In the genomic region with DNA sequence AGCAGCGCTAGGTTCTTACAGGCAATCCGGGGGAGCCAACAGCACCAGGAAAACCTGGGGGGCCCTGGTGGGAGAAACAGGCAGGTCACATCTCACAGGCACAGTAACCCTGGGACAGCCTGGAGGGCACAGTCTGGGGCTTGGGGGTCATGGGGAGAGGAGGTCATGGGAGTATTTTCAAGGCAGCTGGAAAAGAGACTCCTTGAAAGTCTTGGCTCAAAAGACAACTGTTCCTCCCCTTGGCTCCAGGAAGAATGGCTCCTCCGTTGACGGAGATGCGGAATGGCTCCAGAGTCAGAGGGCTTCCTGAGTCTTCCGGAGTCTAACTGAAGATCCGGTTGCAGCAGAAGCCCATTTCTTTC, we compare ENCODE assay signal across 1 cellular context.
TF ChIP-seq lines count a peak whose summit lies in the region.

No MANE protein-coding gene starts in this region.

TF ChIP-seq in HepG2, 621 proteins besides CTCF, POLR2A, EP300 and RAD21:
- TF ChIP-seq, protein P1, sequence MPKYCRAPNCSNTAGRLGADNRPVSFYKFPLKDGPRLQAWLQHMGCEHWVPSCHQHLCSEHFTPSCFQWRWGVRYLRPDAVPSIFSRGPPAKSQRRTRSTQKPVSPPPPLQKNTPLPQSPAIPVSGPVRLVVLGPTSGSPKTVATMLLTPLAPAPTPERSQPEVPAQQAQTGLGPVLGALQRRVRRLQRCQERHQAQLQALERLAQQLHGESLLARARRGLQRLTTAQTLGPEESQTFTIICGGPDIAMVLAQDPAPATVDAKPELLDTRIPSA (CRISPR knock-in tag; IDR thresholded peaks at IDR 0.05; ENCODE audit: borderline replicate concordance) = no peak
- TF ChIP-seq CREB1 (IDR thresholded peaks at IDR 0.05) (no peak), CREB1 (CRISPR knock-in tag; IDR thresholded peaks at IDR 0.05) (no peak), HCFC1 (IDR thresholded peaks at IDR 0.05; ENCODE audit: low read depth, low read length) (no peak), ONECUT2 (CRISPR knock-in tag; IDR thresholded peaks at IDR 0.05) (no peak)
